In genomic region chr17:74601944-74602572, GRCh38 we compare ENCODE assay signal across 1 cellular context.
TF ChIP-seq lines count a peak whose summit lies in the region.

No MANE protein-coding gene starts in this region.

TF ChIP-seq in A549, 52 proteins besides CTCF, POLR2A, EP300 and RAD21:
- TF ChIP-seq JUNB (IDR thresholded peaks at IDR 0.05) (no peak), SMC3 (IDR thresholded peaks at IDR 0.05) (peak; percentile 77), ELK1 (IDR thresholded peaks at IDR 0.05; ENCODE audit: low read depth, low read length) (no peak), CHD4 (IDR thresholded peaks at IDR 0.05; ENCODE audit: borderline replicate concordance) (no peak), CBX2 (IDR thresholded peaks at IDR 0.05; ENCODE audit: borderline replicate concordance, low read depth) (no peak), JUN (IDR thresholded peaks at IDR 0.05) (no peak), TP53 (CRISPR knock-in tag; IDR thresholded peaks at IDR 0.05) (no peak)
